Comparison of ENCODE assay signal across 8 cellular contexts in the genomic region with DNA sequence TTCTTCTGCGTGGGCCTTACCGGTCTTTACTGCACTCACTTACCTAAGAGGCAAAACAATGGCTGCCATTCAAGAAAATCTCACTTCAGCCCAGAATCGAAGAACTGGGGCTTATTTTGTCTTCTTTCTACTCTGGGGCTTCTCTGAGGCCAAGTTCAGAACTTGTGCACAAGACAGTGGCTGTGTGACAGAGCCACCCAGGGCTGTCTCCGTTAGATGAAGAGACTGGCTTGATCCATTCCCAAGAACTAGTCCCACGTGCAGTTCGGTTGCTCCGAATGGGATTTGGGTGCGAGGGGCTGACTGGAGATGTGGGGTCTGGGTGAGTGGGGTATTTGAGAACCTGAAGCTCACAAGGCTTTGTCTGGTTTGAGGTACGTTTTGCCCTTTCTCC. TPM values are rescaled to one million over a fixed set of nuclear protein-coding genes. Genes with fewer than 3 reads are reported as not detected.
DNase-seq lines count a peak whose midpoint lies in the region; ATAC-seq, FAIRE-seq and TF ChIP-seq lines count a peak whose summit lies in the region.

No MANE protein-coding gene starts in this region.

- peak; percentile 54 for DNase-seq in NCI-H69 (lab: John Stamatoyannopoulos, UW)
- DNase-seq in vagina (ENCODE audit: extremely low spot score in 2 of 2), result no peak
- no peak for DNase-seq in foreskin keratinocyte
- no peak for DNase-seq in H54 (ENCODE audit: insufficient read length, low spot score)

- peak overlapping the region; percentile 92 to 94 for H3K4me3 ChIP-seq in duodenal mucosa (ENCODE audit: low read depth in 1 of 2, low read length in 2 of 2)
- H3K4me3 ChIP-seq in mononuclear cell (ENCODE audit: low read length), result peak overlapping the region; percentile 84
- peak overlapping the region; percentile 69 to 80 for H3K4me3 ChIP-seq in vagina

- intact Hi-C loops in vagina (cut with DNase I), result loop anchor here (1.0 to 10.0 kb wide), 3 partner anchors 30 to 217 kb away; a partner anchor contains a TSS

- H3K36me3 ChIP-seq in duodenal mucosa (ENCODE audit: control insufficient read depth in 1 of 2, insufficient read depth in 2 of 2, low read length in 2 of 2) (no peaks in the 10 kb centered on the region), vagina (no peaks in the 10 kb centered on the region)

- TF ChIP-seq CTCF in vagina (IDR thresholded peaks at IDR 0.05) (no peak), foreskin keratinocyte (conservative IDR thresholded peaks at IDR 0.05) (no peak)

- peak overlapping the region; percentile 82 to 91 for H3K9ac ChIP-seq in duodenal mucosa (ENCODE audit: low read depth in 1 of 2, low read length in 2 of 2)

- peak; percentile 3 for ATAC-seq in GM18517 (IDR thresholded peaks at IDR 0.05; ENCODE audit: unreplicated experiment)
- ATAC-seq in foreskin keratinocyte, result no peak
- ATAC-seq in GM18511 (IDR thresholded peaks at IDR 0.05; ENCODE audit: unreplicated experiment), result no peak

- H3K4me1 ChIP-seq in duodenal mucosa (ENCODE audit: control insufficient read depth in 1 of 2, insufficient read depth in 2 of 2, low read length in 2 of 2), result peaks cover 22 to 28% of the 10 kb centered on the region in 2 donors
- H3K4me1 ChIP-seq in mononuclear cell (ENCODE audit: insufficient read depth, low read length), result peaks cover 21% of the 10 kb centered on the region
- H3K4me1 ChIP-seq in vagina, result peaks cover 46% of the 10 kb centered on the region
- H3K4me1 ChIP-seq in foreskin keratinocyte, result peaks cover 4% of the 10 kb centered on the region

- FAIRE-seq in H54 (lab: Jason Lieb, UNC), result no peak

- H3K27me3 ChIP-seq in duodenal mucosa (ENCODE audit: control insufficient read depth in 1 of 2, insufficient read depth in 2 of 2, low read length in 2 of 2) (no peaks in the 10 kb centered on the region), mononuclear cell (ENCODE audit: insufficient read depth, low read length) (no peaks in the 10 kb centered on the region), vagina (no peaks in the 10 kb centered on the region), foreskin keratinocyte (no peaks in the 10 kb centered on the region)

- TF ChIP-seq POLR2A in vagina (IDR thresholded peaks at IDR 0.05), result no peak
- no peak for TF ChIP-seq POLR2A in H54 (IDR thresholded peaks at IDR 0.05; ENCODE audit: low read depth, low read length)

- H3K9me3 ChIP-seq in duodenal mucosa (ENCODE audit: control insufficient read depth in 1 of 2, low read length in 2 of 2) (no peaks in the 10 kb centered on the region), mononuclear cell (ENCODE audit: low read depth, low read length) (no peaks in the 10 kb centered on the region), vagina (no peaks in the 10 kb centered on the region)

- H3K27ac ChIP-seq in duodenal mucosa (ENCODE audit: low read depth, low read length) (peak overlapping the region; percentile 89), vagina (peak overlapping the region; percentile 96), foreskin keratinocyte (no peak overlapping the region)

RNA-seq across cellular contexts. Expression of a gene that starts 0.8 kb away (rescaled TPM):
- 45.8 TPM for total RNA-seq in mononuclear cell
- 138 TPM for total RNA-seq in vagina
- total RNA-seq in foreskin keratinocyte, result 41.5 and 55.4 TPM in 2 replicates
- 10.8 and 11.2 TPM in 2 replicates for polyA plus RNA-seq in foreskin keratinocyte
